In genomic region chr5:100232730-100233129, GRCh38 we compare ENCODE assay signal across 17 cellular contexts.
"Had no signal": no experiment of that assay in that cellular context is flagged by ENCODE, and none has a peak within 500 bp of the region (broad histone marks: within the 10 kb centered on the region; RNA-seq: fewer than 3 reads in every experiment).

No MANE protein-coding gene starts in this region.

- H3K9me3 ChIP-seq: pancreas, sigmoid colon, thoracic aorta had no signal

- DNase-seq: activated CD4-positive, alpha-beta T cell treated with anti-CD3 and anti-CD28 coated beads, Interleukin-2, amount 10 ng/mL, durations not matched to agents 24 days and 14 days; activated CD4-positive, CD25-positive, alpha-beta regulatory T cell; activated CD8-positive, alpha-beta memory T cell treated with anti-CD3 and anti-CD28 coated beads, Interleukin-2, amount 50 U/mL, for 48 hours; activated gamma-delta T cell treated with Interleukin-2 at 50 U/mL for 16 hours; activated T-cell treated with anti-CD3 and anti-CD28 coated beads, Interleukin-2, amount 50 U/mL, for 72 hours; amniotic stem cell; caudate nucleus; left lung; mammary epithelial cell; mucosa of descending colon; naive thymus-derived CD4-positive, alpha-beta T cell; pancreas; sigmoid colon; stimulated activated CD4-positive, alpha-beta T cell treated with anti-CD3 and anti-CD28 coated beads, Interleukin-2, amount 100 ng/mL, for 24 hours; stomach had no signal

- H3K27ac ChIP-seq: esophagus muscularis mucosa, left lung, pancreas, sigmoid colon, stomach, thoracic aorta had no signal

- ATAC-seq: activated T-cell treated with anti-CD3 and anti-CD28 coated beads, Interleukin-2, amount 50 U/mL, for 72 hours; left lung; mucosa of descending colon; naive thymus-derived CD4-positive, alpha-beta T cell; pancreas had no signal

- H3K27me3 ChIP-seq: esophagus muscularis mucosa, left lung, pancreas, sigmoid colon, stomach had no signal

- H3K4me3 ChIP-seq: esophagus muscularis mucosa, left lung, mucosa of descending colon, pancreas, sigmoid colon, stomach, thoracic aorta had no signal

- H3K36me3 ChIP-seq: esophagus muscularis mucosa, left lung, pancreas, sigmoid colon, stomach, thoracic aorta had no signal

- H3K4me1 ChIP-seq: esophagus muscularis mucosa, left lung, pancreas, sigmoid colon, stomach had no signal
